ENCODE assay signal across 19 cellular contexts in the genomic region with DNA sequence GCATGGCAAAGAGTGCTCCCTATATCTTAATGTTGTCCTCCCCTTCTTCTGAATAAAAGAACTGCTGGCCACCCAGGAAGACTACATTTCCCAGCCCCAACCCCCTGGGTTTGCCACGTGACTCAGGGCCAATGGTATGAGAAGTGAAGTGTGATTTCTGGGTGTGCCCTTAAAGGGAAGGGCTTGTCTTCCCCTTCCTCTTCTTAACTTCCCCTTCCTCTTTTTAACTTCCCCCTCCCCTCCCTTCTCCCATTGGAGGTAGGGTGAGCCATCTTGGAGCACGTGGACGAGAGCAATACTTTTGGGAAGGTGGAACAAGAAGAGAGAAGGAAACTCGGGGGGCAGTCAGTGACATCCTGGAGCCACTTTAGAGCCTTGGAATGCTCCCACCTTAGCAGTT. TPM values are rescaled to one million over a fixed set of nuclear protein-coding genes. Genes with fewer than 3 reads are reported as not detected.
A peak's percentile ranks its signal among the peaks of the same experiment; 100 is the strongest.
DNase-seq lines count a peak whose midpoint lies in the region; ATAC-seq lines count a peak whose summit lies in the region.
"Had no signal": no experiment of that assay in that cellular context is flagged by ENCODE, and none has a peak within 500 bp of the region (broad histone marks: within the 10 kb centered on the region; RNA-seq: fewer than 3 reads in every experiment).

No MANE protein-coding gene starts in this region.

- H3K36me3 ChIP-seq in ACC112 (ENCODE audit: insufficient read depth, low read length), result no peaks in the 10 kb centered on the region

- H3K4me3 ChIP-seq in ACC112 (ENCODE audit: low read depth, low read length), result no peak overlapping the region
- H3K4me3 ChIP-seq: hepatocyte had no signal

- peak; percentile 16 to 19 for DNase-seq in Kasumi-1 (lab: John Stamatoyannopoulos, UW)
- peak; percentile 58 for DNase-seq in SKM-1 (lab: John Stamatoyannopoulos, UW; ENCODE audit: unreplicated experiment)
- no peak for DNase-seq in left ventricle myocardium superior
- no peak for DNase-seq in activated CD4-positive, alpha-beta T cell treated with anti-CD3 and anti-CD28 coated beads for 48 hours
- DNase-seq in islet precursor cell, result no peak
- DNase-seq in activated effector memory CD4-positive, alpha-beta T cell treated with Interleukin-2 at 50 U/mL for 16 hours, result no peak
- no peak for DNase-seq in effector CD8-positive, alpha-beta T cell (lab: John Stamatoyannopoulos, UW)
- DNase-seq: activated CD8-positive, alpha-beta memory T cell treated with anti-CD3 and anti-CD28 coated beads, Interleukin-2, amount 10 ng/mL, durations not matched to agents 7 days and 5 days; amniotic stem cell; effector memory CD4-positive, alpha-beta T cell; kidney; NCI-H2029; NCI-H524; stimulated activated CD4-positive, alpha-beta T cell treated with anti-CD3 and anti-CD28 coated beads, Interleukin-4, amount 100 ng/mL, for 24 hours had no signal

- no peaks in the 10 kb centered on the region for H3K79me2 ChIP-seq in ACC112 (ENCODE audit: control insufficient read depth, insufficient read depth, low read length, unreplicated experiment)
- H3K79me2 ChIP-seq: hepatocyte had no signal

- peaks cover 14% of the 10 kb centered on the region for H3K27me3 ChIP-seq in ACC112 (ENCODE audit: insufficient read depth, low read length)

- peak; percentile 54 for ATAC-seq in left ventricle myocardium superior
- ATAC-seq: activated CD8-positive, alpha-beta memory T cell treated with anti-CD3 and anti-CD28 coated beads, Interleukin-2, amount 10 ng/mL, durations not matched to agents 7 days and 5 days; Panc1 had no signal

- no peaks in the 10 kb centered on the region for H3K4me1 ChIP-seq in ACC112 (ENCODE audit: control insufficient read depth, insufficient read depth, low read length, unreplicated experiment)

- intact Hi-C loops in left ventricle myocardium superior (cut with micrococcal nuclease), result no loop called here

- H2AFZ ChIP-seq in ACC112 (ENCODE audit: low read length, unreplicated experiment), result peak overlapping the region; percentile 30
- H2AFZ ChIP-seq: hepatocyte had no signal

- no peak overlapping the region for H3K27ac ChIP-seq in ACC112 (ENCODE audit: low read depth, low read length)
- H3K27ac ChIP-seq: hepatocyte had no signal

RNA-seq across cellular contexts. Expression of a gene that starts 6.8 kb away (rescaled TPM):
- 27.5 TPM for total RNA-seq in left ventricle myocardium superior
- total RNA-seq: activated CD8-positive, alpha-beta memory T cell treated with anti-CD3 and anti-CD28 coated beads, Interleukin-2, amount 10 ng/mL, durations not matched to agents 7 days and 5 days; HT-29; osteocyte had no signal

Comparison
In these comparisons a context has a peak if more than half of its experiments do, and no peak if none do; other contexts are left out.
1. DNase-seq: peak in Kasumi-1 (2 of 2) and SKM-1 (single experiment); none in left ventricle myocardium superior (single experiment), activated CD4-positive, alpha-beta T cell treated with anti-CD3 and anti-CD28 coated beads for 48 hours (single experiment), islet precursor cell (single experiment), activated effector memory CD4-positive, alpha-beta T cell treated with Interleukin-2 at 50 U/mL for 16 hours (single experiment) and effector CD8-positive, alpha-beta T cell (single experiment).